In the genomic region with DNA sequence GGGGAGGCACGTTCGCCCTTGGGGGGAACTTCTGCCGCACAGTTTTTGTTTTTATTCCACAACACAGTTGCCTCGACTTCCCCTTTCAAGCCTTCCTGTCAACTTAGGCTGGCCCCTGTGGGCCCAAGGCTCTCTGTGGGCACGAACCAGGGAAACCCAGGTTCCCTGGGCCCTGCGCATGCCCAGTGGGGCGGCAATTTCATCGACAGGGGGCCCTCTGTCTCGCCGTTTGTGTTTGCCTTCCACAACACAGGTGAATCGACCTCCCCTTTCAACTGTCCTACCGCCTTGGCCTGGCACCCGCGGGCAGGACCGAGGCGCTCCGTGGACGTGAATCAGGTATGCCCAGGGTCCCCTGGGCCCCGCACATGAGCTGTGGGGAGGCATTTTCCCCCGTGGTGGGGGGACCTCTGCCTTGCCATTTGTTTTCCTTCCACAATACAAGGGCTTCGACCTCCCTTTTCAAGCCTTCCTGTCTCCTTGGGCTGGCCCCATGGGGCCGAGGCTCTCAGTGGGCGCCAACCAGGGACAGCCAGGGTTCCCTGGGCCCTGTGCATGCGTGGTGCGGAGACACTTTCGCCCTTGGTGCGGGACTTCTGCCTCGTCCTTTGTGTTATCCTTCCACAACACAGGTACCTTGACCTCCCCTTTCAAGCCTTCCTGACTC, we compare ENCODE assay signal across 25 cellular contexts.
"Had no signal": no experiment of that assay in that cellular context is flagged by ENCODE, and none has a peak within 500 bp of the region (broad histone marks: within the 10 kb centered on the region; RNA-seq: fewer than 3 reads in every experiment).

No MANE protein-coding gene starts in this region.

- DNase-seq: IMR-90; Kasumi-1; MM.1S; MV-4-11; NCI-H1048; NCI-H1105; NCI-H1417; NCI-H1436 treated with DMSO at 0.1 percent for 48 hours; NCI-H1694; NCI-H187 treated with DMSO at 0.1 percent for 48 hours; NCI-H2029 treated with DMSO at 0.1 percent for 48 hours; NCI-H2171 treated with DMSO at 0.1 percent for 48 hours; NCI-H345; NCI-H446 treated with DMSO at 0.1 percent for 48 hours; NCI-H510A treated with DMSO at 0.1 percent for 48 hours; NCI-H526; NCI-H82; NK-92 treated with Interleukin-12 subunit alpha and Interleukin-12 subunit beta, amount 100 ng/mL, for 24 hours; PC-9; Peyer's patch; SIG-M5 had no signal

- H3K27ac ChIP-seq: KMS-11, PC-9, Peyer's patch, SJSA1, SK-N-MC had no signal

- ATAC-seq: Right ventricle myocardium inferior had no signal

- H3K4me1 ChIP-seq: Peyer's patch, SJSA1 had no signal

- H3K4me3 ChIP-seq: PC-9, Peyer's patch, SJSA1, SK-N-MC had no signal

- H3K4me2 ChIP-seq: KMS-11, PC-9 had no signal

- H3K27me3 ChIP-seq: Peyer's patch, SJSA1 had no signal

- H2AFZ ChIP-seq: PC-9 had no signal

- H3K36me3 ChIP-seq: Peyer's patch, SJSA1 had no signal

- H3K9ac ChIP-seq: KMS-11 had no signal
